ENCODE assay signal across 8 cellular contexts in genomic region chr1:43453442-43454269, GRCh38. TPM values are rescaled to one million over a fixed set of nuclear protein-coding genes. Genes with fewer than 3 reads are reported as not detected.
A peak's percentile ranks its signal among the peaks of the same experiment; 100 is the strongest.
DNase-seq lines count a peak whose midpoint lies in the region; ATAC-seq, FAIRE-seq and TF ChIP-seq lines count a peak whose summit lies in the region.

A gene with protein sequence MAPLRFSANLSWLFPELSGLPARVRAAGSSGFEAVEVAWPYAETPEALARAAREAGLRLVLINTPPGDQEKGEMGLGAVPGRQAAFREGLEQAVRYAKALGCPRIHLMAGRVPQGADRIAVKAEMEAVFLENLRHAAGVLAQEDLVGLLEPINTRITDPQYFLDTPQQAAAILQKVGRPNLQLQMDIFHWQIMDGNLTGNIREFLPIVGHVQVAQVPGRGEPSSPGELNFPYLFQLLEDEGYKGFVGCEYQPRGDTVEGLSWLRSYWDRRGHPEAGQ (minus strand): TSS chr1:43453931. CDS start chr1:43453793, 138 bp downstream.

- H3K27ac ChIP-seq in vagina, result peak within 1 kb of the TSS; percentile 95

- TF ChIP-seq POLR2A in vagina (IDR thresholded peaks at IDR 0.05), result peak in 1 of 2 donors; percentile 23

- H3K4me1 ChIP-seq in vagina, result peaks cover 24% of the 10 kb centered on the region

- H3K27me3 ChIP-seq in vagina, result no peaks in the 10 kb centered on the region

- H3K36me3 ChIP-seq in vagina, result peaks cover 0 to 27% of the 10 kb centered on the region in 2 donors

- no peak for TF ChIP-seq CTCF in astrocyte of the cerebellum (IDR thresholded peaks at IDR 0.05; ENCODE audit: low read depth, low read length, missing control alignments)
- TF ChIP-seq CTCF in vagina (IDR thresholded peaks at IDR 0.05), result no peak

- in situ Hi-C loops in astrocyte of the cerebellum (cut with HindIII; ENCODE audit: low sequenced_read_pairs), result no loop called here

- ATAC-seq in HG03196 (IDR thresholded peaks at IDR 0.05; ENCODE audit: unreplicated experiment), result no peak

- peak; percentile 37 for DNase-seq in GM18507 (ENCODE audit: extremely low spot score, insufficient read length, low read depth)
- DNase-seq in NCI-H1105 (lab: John Stamatoyannopoulos, UW), result peak; percentile 90
- peak; percentile 50 for DNase-seq in T-helper 22 cell (ENCODE audit: low read depth)
- DNase-seq in astrocyte of the cerebellum (ENCODE audit: low read depth), result peak; percentile 68
- DNase-seq in hepatic stellate cell (ENCODE audit: low spot score), result peak; percentile 89
- DNase-seq in putamen (ENCODE audit: low spot score), result peak; percentile 83
- peak in 1 of 2 donors; percentile 89 for DNase-seq in vagina (ENCODE audit: extremely low spot score in 2 of 2)

- intact Hi-C loops in vagina (cut with DNase I), result loop anchor here (10.0 kb wide), 1 partner anchor 89 kb away; the partner anchor contains the start of gene ELOVL1

- peak; percentile 76 for FAIRE-seq in GM18507 (lab: Jason Lieb, UNC)

- peak within 1 kb of the TSS; percentile 39 for H3K4me3 ChIP-seq in astrocyte of the cerebellum (ENCODE audit: low read depth, low read length)
- H3K4me3 ChIP-seq in vagina, result peak within 1 kb of the TSS; percentile 56 to 70

- no peaks in the 10 kb centered on the region for H3K9me3 ChIP-seq in vagina

RNA-seq across cellular contexts. Expression of the gene that starts here (rescaled TPM):
- 25.8 TPM for total RNA-seq in vagina
